In the genomic region with DNA sequence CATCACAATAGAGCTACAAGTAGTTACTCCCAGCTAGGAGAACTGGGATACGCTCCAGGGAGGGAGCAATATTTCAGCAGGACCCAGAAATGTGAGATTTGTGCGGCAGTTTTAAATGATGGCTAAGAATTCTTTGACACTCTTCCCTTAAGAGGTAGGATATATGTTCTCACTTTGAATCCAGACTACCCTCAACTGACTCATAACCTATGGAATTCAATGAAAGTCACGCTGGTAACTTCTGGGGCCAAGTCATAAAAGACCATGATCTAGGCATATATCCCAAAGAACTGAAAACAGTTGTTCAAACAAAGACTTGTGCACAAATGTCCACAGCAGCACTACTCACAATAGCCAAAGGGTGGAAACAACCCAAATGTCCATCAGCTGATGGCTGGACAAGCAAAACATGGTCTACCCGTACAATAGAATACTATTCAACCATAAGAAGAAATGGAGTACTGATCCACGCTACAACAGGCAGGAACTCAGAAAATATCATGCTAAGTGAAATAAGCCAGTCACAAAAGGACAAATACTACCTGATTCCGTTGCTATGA, we compare ENCODE assay signal across 2 cellular contexts.
TF ChIP-seq lines count a peak whose summit lies in the region.

No MANE protein-coding gene starts in this region.

TF ChIP-seq in SK-N-SH treated with all-trans-retinoic acid at 6 μM for 48 hours, 23 proteins besides CTCF, POLR2A, EP300 and RAD21 (continued from another document):
- TF ChIP-seq, protein P1, sequence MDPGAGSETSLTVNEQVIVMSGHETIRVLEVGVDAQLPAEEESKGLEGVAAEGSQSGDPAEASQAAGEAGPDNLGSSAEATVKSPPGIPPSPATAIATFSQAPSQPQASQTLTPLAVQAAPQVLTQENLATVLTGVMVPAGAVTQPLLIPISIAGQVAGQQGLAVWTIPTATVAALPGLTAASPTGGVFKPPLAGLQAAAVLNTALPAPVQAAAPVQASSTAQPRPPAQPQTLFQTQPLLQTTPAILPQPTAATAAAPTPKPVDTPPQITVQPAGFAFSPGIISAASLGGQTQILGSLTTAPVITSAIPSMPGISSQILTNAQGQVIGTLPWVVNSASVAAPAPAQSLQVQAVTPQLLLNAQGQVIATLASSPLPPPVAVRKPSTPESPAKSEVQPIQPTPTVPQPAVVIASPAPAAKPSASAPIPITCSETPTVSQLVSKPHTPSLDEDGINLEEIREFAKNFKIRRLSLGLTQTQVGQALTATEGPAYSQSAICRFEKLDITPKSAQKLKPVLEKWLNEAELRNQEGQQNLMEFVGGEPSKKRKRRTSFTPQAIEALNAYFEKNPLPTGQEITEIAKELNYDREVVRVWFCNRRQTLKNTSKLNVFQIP (CRISPR knock-in tag; IDR thresholded peaks at IDR 0.05; ENCODE audit: borderline replicate concordance, low read depth) = no peak
- TF ChIP-seq OSR1 (CRISPR knock-in tag; IDR thresholded peaks at IDR 0.05) (no peak), ZFP3 (CRISPR knock-in tag; IDR thresholded peaks at IDR 0.05) (no peak), ZC3H10 (CRISPR knock-in tag; IDR thresholded peaks at IDR 0.05) (no peak), TOX (CRISPR knock-in tag; IDR thresholded peaks at IDR 0.05; ENCODE audit: borderline replicate concordance) (no peak), RARB (CRISPR knock-in tag; IDR thresholded peaks at IDR 0.05) (no peak), ZNF565 (CRISPR knock-in tag; conservative IDR thresholded peaks at IDR 0.05; ENCODE audit: low read depth) (no peak), ARNTL (CRISPR knock-in tag; IDR thresholded peaks at IDR 0.05; ENCODE audit: borderline replicate concordance, low read depth) (no peak), ZFP30 (CRISPR knock-in tag; IDR thresholded peaks at IDR 0.05) (no peak), ISL1 (CRISPR knock-in tag; IDR thresholded peaks at IDR 0.05) (no peak)
- TF ChIP-seq, protein P2, sequence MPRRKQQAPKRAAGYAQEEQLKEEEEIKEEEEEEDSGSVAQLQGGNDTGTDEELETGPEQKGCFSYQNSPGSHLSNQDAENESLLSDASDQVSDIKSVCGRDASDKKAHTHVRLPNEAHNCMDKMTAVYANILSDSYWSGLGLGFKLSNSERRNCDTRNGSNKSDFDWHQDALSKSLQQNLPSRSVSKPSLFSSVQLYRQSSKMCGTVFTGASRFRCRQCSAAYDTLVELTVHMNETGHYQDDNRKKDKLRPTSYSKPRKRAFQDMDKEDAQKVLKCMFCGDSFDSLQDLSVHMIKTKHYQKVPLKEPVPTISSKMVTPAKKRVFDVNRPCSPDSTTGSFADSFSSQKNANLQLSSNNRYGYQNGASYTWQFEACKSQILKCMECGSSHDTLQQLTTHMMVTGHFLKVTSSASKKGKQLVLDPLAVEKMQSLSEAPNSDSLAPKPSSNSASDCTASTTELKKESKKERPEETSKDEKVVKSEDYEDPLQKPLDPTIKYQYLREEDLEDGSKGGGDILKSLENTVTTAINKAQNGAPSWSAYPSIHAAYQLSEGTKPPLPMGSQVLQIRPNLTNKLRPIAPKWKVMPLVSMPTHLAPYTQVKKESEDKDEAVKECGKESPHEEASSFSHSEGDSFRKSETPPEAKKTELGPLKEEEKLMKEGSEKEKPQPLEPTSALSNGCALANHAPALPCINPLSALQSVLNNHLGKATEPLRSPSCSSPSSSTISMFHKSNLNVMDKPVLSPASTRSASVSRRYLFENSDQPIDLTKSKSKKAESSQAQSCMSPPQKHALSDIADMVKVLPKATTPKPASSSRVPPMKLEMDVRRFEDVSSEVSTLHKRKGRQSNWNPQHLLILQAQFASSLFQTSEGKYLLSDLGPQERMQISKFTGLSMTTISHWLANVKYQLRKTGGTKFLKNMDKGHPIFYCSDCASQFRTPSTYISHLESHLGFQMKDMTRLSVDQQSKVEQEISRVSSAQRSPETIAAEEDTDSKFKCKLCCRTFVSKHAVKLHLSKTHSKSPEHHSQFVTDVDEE (CRISPR knock-in tag; IDR thresholded peaks at IDR 0.05) = no peak

TF ChIP-seq in SK-N-SH, 30 proteins besides CTCF, POLR2A, EP300 and RAD21 (continued from another document):
- TF ChIP-seq REST (IDR thresholded peaks at IDR 0.05; ENCODE audit: low read depth, low read length) = no peak
- TF ChIP-seq FOXJ3 (CRISPR knock-in tag; IDR thresholded peaks at IDR 0.05) = no peak
